Comparison of ENCODE assay signal across 2 cellular contexts in the genomic region with DNA sequence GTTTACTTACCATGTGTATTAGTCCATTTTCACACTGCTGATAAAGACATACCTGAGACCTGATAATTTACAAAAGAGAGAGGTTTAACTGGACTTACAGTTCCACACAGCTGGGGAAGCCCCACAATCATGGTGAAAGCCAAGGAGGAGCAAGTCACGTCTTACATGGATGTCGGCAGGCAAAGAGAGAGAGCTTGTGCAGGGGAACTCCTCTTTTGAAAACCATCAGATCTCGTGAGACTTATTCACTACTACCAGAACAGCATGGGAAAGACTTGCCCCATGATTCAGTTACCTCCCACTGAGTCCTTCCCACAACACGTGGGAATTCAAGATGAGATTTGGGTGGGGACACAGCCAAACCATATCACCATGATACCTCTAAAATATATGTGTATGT.
TF ChIP-seq lines count a peak whose summit lies in the region.

No MANE protein-coding gene starts in this region.

TF ChIP-seq in HEK293, 187 proteins besides CTCF, POLR2A, EP300 and RAD21:
- TF ChIP-seq, protein P1, sequence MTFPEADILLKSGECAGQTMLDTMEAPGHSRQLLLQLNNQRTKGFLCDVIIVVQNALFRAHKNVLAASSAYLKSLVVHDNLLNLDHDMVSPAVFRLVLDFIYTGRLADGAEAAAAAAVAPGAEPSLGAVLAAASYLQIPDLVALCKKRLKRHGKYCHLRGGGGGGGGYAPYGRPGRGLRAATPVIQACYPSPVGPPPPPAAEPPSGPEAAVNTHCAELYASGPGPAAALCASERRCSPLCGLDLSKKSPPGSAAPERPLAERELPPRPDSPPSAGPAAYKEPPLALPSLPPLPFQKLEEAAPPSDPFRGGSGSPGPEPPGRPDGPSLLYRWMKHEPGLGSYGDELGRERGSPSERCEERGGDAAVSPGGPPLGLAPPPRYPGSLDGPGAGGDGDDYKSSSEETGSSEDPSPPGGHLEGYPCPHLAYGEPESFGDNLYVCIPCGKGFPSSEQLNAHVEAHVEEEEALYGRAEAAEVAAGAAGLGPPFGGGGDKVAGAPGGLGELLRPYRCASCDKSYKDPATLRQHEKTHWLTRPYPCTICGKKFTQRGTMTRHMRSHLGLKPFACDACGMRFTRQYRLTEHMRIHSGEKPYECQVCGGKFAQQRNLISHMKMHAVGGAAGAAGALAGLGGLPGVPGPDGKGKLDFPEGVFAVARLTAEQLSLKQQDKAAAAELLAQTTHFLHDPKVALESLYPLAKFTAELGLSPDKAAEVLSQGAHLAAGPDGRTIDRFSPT (tag by site-specific recombination; IDR thresholded peaks at IDR 0.05): no peak
- TF ChIP-seq, protein P2, sequence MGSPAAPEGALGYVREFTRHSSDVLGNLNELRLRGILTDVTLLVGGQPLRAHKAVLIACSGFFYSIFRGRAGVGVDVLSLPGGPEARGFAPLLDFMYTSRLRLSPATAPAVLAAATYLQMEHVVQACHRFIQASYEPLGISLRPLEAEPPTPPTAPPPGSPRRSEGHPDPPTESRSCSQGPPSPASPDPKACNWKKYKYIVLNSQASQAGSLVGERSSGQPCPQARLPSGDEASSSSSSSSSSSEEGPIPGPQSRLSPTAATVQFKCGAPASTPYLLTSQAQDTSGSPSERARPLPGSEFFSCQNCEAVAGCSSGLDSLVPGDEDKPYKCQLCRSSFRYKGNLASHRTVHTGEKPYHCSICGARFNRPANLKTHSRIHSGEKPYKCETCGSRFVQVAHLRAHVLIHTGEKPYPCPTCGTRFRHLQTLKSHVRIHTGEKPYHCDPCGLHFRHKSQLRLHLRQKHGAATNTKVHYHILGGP (tag by site-specific recombination; IDR thresholded peaks at IDR 0.05): no peak
- no peak for TF ChIP-seq ZNF266 (tag by site-specific recombination; IDR thresholded peaks at IDR 0.05; ENCODE audit: low read depth)
- TF ChIP-seq SETDB1 (IDR thresholded peaks at IDR 0.05; ENCODE audit: insufficient read length, low read length): peak; percentile 60

TF ChIP-seq in K562, 482 proteins besides CTCF, POLR2A, EP300 and RAD21 (continues in another document):
- TF ChIP-seq, protein P3, sequence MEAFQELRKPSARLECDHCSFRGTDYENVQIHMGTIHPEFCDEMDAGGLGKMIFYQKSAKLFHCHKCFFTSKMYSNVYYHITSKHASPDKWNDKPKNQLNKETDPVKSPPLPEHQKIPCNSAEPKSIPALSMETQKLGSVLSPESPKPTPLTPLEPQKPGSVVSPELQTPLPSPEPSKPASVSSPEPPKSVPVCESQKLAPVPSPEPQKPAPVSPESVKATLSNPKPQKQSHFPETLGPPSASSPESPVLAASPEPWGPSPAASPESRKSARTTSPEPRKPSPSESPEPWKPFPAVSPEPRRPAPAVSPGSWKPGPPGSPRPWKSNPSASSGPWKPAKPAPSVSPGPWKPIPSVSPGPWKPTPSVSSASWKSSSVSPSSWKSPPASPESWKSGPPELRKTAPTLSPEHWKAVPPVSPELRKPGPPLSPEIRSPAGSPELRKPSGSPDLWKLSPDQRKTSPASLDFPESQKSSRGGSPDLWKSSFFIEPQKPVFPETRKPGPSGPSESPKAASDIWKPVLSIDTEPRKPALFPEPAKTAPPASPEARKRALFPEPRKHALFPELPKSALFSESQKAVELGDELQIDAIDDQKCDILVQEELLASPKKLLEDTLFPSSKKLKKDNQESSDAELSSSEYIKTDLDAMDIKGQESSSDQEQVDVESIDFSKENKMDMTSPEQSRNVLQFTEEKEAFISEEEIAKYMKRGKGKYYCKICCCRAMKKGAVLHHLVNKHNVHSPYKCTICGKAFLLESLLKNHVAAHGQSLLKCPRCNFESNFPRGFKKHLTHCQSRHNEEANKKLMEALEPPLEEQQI (IDR thresholded peaks at IDR 0.05): no peak
- TF ChIP-seq POLR2B (IDR thresholded peaks at IDR 0.05; ENCODE audit: low read depth, partially characterized antibody) (no peak), HIVEP1 (CRISPR knock-in tag; IDR thresholded peaks at IDR 0.05) (no peak), ZFP36 (IDR thresholded peaks at IDR 0.05; ENCODE audit: low read depth, low read length, partially characterized antibody) (peak; percentile 61), MYBL2 (IDR thresholded peaks at IDR 0.05; ENCODE audit: low read depth) (no peak), MYBL2 (CRISPR knock-in tag; IDR thresholded peaks at IDR 0.05; ENCODE audit: borderline replicate concordance) (no peak), ZNF431 (CRISPR knock-in tag; IDR thresholded peaks at IDR 0.05) (peak; percentile 99), ZNF212 (CRISPR knock-in tag; IDR thresholded peaks at IDR 0.05) (no peak), PHF8 (IDR thresholded peaks at IDR 0.05; ENCODE audit: borderline replicate concordance, low read length) (no peak), SMAD2 (IDR thresholded peaks at IDR 0.05; ENCODE audit: low read depth, low read length) (no peak)
- TF ChIP-seq, protein P4, sequence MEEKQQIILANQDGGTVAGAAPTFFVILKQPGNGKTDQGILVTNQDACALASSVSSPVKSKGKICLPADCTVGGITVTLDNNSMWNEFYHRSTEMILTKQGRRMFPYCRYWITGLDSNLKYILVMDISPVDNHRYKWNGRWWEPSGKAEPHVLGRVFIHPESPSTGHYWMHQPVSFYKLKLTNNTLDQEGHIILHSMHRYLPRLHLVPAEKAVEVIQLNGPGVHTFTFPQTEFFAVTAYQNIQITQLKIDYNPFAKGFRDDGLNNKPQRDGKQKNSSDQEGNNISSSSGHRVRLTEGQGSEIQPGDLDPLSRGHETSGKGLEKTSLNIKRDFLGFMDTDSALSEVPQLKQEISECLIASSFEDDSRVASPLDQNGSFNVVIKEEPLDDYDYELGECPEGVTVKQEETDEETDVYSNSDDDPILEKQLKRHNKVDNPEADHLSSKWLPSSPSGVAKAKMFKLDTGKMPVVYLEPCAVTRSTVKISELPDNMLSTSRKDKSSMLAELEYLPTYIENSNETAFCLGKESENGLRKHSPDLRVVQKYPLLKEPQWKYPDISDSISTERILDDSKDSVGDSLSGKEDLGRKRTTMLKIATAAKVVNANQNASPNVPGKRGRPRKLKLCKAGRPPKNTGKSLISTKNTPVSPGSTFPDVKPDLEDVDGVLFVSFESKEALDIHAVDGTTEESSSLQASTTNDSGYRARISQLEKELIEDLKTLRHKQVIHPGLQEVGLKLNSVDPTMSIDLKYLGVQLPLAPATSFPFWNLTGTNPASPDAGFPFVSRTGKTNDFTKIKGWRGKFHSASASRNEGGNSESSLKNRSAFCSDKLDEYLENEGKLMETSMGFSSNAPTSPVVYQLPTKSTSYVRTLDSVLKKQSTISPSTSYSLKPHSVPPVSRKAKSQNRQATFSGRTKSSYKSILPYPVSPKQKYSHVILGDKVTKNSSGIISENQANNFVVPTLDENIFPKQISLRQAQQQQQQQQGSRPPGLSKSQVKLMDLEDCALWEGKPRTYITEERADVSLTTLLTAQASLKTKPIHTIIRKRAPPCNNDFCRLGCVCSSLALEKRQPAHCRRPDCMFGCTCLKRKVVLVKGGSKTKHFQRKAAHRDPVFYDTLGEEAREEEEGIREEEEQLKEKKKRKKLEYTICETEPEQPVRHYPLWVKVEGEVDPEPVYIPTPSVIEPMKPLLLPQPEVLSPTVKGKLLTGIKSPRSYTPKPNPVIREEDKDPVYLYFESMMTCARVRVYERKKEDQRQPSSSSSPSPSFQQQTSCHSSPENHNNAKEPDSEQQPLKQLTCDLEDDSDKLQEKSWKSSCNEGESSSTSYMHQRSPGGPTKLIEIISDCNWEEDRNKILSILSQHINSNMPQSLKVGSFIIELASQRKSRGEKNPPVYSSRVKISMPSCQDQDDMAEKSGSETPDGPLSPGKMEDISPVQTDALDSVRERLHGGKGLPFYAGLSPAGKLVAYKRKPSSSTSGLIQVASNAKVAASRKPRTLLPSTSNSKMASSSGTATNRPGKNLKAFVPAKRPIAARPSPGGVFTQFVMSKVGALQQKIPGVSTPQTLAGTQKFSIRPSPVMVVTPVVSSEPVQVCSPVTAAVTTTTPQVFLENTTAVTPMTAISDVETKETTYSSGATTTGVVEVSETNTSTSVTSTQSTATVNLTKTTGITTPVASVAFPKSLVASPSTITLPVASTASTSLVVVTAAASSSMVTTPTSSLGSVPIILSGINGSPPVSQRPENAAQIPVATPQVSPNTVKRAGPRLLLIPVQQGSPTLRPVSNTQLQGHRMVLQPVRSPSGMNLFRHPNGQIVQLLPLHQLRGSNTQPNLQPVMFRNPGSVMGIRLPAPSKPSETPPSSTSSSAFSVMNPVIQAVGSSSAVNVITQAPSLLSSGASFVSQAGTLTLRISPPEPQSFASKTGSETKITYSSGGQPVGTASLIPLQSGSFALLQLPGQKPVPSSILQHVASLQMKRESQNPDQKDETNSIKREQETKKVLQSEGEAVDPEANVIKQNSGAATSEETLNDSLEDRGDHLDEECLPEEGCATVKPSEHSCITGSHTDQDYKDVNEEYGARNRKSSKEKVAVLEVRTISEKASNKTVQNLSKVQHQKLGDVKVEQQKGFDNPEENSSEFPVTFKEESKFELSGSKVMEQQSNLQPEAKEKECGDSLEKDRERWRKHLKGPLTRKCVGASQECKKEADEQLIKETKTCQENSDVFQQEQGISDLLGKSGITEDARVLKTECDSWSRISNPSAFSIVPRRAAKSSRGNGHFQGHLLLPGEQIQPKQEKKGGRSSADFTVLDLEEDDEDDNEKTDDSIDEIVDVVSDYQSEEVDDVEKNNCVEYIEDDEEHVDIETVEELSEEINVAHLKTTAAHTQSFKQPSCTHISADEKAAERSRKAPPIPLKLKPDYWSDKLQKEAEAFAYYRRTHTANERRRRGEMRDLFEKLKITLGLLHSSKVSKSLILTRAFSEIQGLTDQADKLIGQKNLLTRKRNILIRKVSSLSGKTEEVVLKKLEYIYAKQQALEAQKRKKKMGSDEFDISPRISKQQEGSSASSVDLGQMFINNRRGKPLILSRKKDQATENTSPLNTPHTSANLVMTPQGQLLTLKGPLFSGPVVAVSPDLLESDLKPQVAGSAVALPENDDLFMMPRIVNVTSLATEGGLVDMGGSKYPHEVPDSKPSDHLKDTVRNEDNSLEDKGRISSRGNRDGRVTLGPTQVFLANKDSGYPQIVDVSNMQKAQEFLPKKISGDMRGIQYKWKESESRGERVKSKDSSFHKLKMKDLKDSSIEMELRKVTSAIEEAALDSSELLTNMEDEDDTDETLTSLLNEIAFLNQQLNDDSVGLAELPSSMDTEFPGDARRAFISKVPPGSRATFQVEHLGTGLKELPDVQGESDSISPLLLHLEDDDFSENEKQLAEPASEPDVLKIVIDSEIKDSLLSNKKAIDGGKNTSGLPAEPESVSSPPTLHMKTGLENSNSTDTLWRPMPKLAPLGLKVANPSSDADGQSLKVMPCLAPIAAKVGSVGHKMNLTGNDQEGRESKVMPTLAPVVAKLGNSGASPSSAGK (IDR thresholded peaks at IDR 0.05): no peak
- TF ChIP-seq, protein P5, sequence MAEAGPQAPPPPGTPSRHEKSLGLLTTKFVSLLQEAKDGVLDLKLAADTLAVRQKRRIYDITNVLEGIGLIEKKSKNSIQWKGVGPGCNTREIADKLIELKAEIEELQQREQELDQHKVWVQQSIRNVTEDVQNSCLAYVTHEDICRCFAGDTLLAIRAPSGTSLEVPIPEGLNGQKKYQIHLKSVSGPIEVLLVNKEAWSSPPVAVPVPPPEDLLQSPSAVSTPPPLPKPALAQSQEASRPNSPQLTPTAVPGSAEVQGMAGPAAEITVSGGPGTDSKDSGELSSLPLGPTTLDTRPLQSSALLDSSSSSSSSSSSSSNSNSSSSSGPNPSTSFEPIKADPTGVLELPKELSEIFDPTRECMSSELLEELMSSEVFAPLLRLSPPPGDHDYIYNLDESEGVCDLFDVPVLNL (CRISPR knock-in tag; IDR thresholded peaks at IDR 0.05; ENCODE audit: low read depth): no peak
- TF ChIP-seq, protein P6, sequence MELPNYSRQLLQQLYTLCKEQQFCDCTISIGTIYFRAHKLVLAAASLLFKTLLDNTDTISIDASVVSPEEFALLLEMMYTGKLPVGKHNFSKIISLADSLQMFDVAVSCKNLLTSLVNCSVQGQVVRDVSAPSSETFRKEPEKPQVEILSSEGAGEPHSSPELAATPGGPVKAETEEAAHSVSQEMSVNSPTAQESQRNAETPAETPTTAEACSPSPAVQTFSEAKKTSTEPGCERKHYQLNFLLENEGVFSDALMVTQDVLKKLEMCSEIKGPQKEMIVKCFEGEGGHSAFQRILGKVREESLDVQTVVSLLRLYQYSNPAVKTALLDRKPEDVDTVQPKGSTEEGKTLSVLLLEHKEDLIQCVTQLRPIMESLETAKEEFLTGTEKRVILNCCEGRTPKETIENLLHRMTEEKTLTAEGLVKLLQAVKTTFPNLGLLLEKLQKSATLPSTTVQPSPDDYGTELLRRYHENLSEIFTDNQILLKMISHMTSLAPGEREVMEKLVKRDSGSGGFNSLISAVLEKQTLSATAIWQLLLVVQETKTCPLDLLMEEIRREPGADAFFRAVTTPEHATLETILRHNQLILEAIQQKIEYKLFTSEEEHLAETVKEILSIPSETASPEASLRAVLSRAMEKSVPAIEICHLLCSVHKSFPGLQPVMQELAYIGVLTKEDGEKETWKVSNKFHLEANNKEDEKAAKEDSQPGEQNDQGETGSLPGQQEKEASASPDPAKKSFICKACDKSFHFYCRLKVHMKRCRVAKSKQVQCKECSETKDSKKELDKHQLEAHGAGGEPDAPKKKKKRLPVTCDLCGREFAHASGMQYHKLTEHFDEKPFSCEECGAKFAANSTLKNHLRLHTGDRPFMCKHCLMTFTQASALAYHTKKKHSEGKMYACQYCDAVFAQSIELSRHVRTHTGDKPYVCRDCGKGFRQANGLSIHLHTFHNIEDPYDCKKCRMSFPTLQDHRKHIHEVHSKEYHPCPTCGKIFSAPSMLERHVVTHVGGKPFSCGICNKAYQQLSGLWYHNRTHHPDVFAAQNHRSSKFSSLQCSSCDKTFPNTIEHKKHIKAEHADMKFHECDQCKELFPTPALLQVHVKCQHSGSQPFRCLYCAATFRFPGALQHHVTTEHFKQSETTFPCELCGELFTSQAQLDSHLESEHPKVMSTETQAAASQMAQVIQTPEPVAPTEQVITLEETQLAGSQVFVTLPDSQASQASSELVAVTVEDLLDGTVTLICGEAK (IDR thresholded peaks at IDR 0.05): no peak
- TF ChIP-seq, protein P6 (CRISPR knock-in tag; IDR thresholded peaks at IDR 0.05): no peak
